ENCODE assay signal across 15 cellular contexts in genomic region chr10:36254191-36254590, GRCh38.
DNase-seq lines count a peak whose midpoint lies in the region; ATAC-seq, FAIRE-seq and TF ChIP-seq lines count a peak whose summit lies in the region.
"Had no signal": no experiment of that assay in that cellular context is flagged by ENCODE, and none has a peak within 500 bp of the region (broad histone marks: within the 10 kb centered on the region; RNA-seq: fewer than 3 reads in every experiment).

No MANE protein-coding gene starts in this region.

- WGBS in body of pancreas, 2 donors: 13 to 21% methylated on average over 3 of the region's 3 CpGs

- H3K27ac ChIP-seq in body of pancreas (no peak overlapping the region), keratinocyte (ENCODE audit: control insufficient read depth, insufficient read depth, low read length) (no peak overlapping the region)
- H3K27ac ChIP-seq: HL-60 had no signal

- POLR2A ChIA-PET in activated CD4-positive, alpha-beta memory T cell treated with anti-CD3 and anti-CD28 coated beads, Interleukin-2, amount 10 ng/mL, durations not matched to agents 7 days and 5 days (lab: Charles Lee): no interaction called here

- FAIRE-seq in keratinocyte (lab: Jason Lieb, UNC) (peak; percentile 36), GM19239 (lab: Jason Lieb, UNC) (no peak)

- H3K27me3 Mint-ChIP-seq in activated CD4-positive, alpha-beta memory T cell treated with anti-CD3 and anti-CD28 coated beads, Interleukin-2, amount 10 ng/mL, durations not matched to agents 7 days and 5 days: no peaks in the 10 kb centered on the region
- H3K27me3 Mint-ChIP-seq: activated CD8-positive, alpha-beta memory T cell treated with anti-CD3 and anti-CD28 coated beads, Interleukin-2, amount 10 ng/mL, durations not matched to agents 7 days and 5 days; CD4-positive, alpha-beta T cell had no signal

- H3K27me3 ChIP-seq in body of pancreas (no peaks in the 10 kb centered on the region), keratinocyte (ENCODE audit: control insufficient read depth, extremely low read depth, insufficient read depth, low read length) (no peaks in the 10 kb centered on the region)

- no peaks in the 10 kb centered on the region for H3K79me2 ChIP-seq in keratinocyte (ENCODE audit: control insufficient read depth, insufficient read depth, low read length)

- H3K9me3 ChIP-seq in body of pancreas (no peaks in the 10 kb centered on the region), keratinocyte (ENCODE audit: control insufficient read depth, low read depth, low read length) (no peaks in the 10 kb centered on the region)

- intact Hi-C loops in body of pancreas (cut with DNase I): no loop called here

- H3K4me2 ChIP-seq in keratinocyte (ENCODE audit: control insufficient read depth, extremely low read depth, insufficient read depth, low read depth, low read length): no peak overlapping the region

- H4K20me1 ChIP-seq in keratinocyte (ENCODE audit: control insufficient read depth, extremely low read depth, insufficient read depth, low read length): no peaks in the 10 kb centered on the region

- TF ChIP-seq CTCF in body of pancreas (IDR thresholded peaks at IDR 0.05): no peak
- no peak for TF ChIP-seq CTCF in keratinocyte (optimal IDR thresholded peaks at IDR 0.05 in 1 of 3, IDR thresholded peaks at IDR 0.05 in 1 of 3, conservative IDR thresholded peaks at IDR 0.05 in 1 of 3; ENCODE audit: extremely low read depth in 1 of 3, insufficient read depth in 2 of 3, low read length in 3 of 3)

- H3K4me1 Mint-ChIP-seq in activated CD4-positive, alpha-beta memory T cell treated with anti-CD3 and anti-CD28 coated beads, Interleukin-2, amount 10 ng/mL, durations not matched to agents 7 days and 5 days: no peaks in the 10 kb centered on the region
- H3K4me1 Mint-ChIP-seq: activated CD8-positive, alpha-beta memory T cell treated with anti-CD3 and anti-CD28 coated beads, Interleukin-2, amount 10 ng/mL, durations not matched to agents 7 days and 5 days had no signal

- no peak overlapping the region for H2AFZ ChIP-seq in keratinocyte (ENCODE audit: control insufficient read depth, low read length)

- dilution Hi-C loops in keratinocyte (cut with MboI; ENCODE audit: extremely low pct_ligation_motif_present, low sequenced_read_pairs): no loop called here

- TF ChIP-seq POLR2A in body of pancreas (IDR thresholded peaks at IDR 0.05): no peak

- H3K36me3 ChIP-seq in body of pancreas (replicated peaks in 1 of 2; ENCODE audit: insufficient read depth in 1 of 2, low read depth in 2 of 2) (no peaks in the 10 kb centered on the region), keratinocyte (ENCODE audit: control insufficient read depth in 2 of 2, extremely low read depth in 1 of 2, insufficient read depth in 2 of 2, low read length in 2 of 2) (no peaks in the 10 kb centered on the region)

- no peaks in the 10 kb centered on the region for H3K36me3 Mint-ChIP-seq in activated CD4-positive, alpha-beta memory T cell treated with anti-CD3 and anti-CD28 coated beads, Interleukin-2, amount 10 ng/mL, durations not matched to agents 7 days and 5 days (ENCODE audit: low read depth)
- H3K36me3 Mint-ChIP-seq: activated CD8-positive, alpha-beta memory T cell treated with anti-CD3 and anti-CD28 coated beads, Interleukin-2, amount 10 ng/mL, durations not matched to agents 7 days and 5 days had no signal

- H3K9ac ChIP-seq in keratinocyte (ENCODE audit: control insufficient read depth, extremely low read depth, insufficient read depth, low read length): no peak overlapping the region

- H3K27ac Mint-ChIP-seq in activated CD4-positive, alpha-beta memory T cell treated with anti-CD3 and anti-CD28 coated beads, Interleukin-2, amount 10 ng/mL, durations not matched to agents 7 days and 5 days: no peak overlapping the region
- H3K27ac Mint-ChIP-seq: activated CD8-positive, alpha-beta memory T cell treated with anti-CD3 and anti-CD28 coated beads, Interleukin-2, amount 10 ng/mL, durations not matched to agents 7 days and 5 days; CD4-positive, alpha-beta T cell had no signal

- H3K9me3 Mint-ChIP-seq in activated CD4-positive, alpha-beta memory T cell treated with anti-CD3 and anti-CD28 coated beads, Interleukin-2, amount 10 ng/mL, durations not matched to agents 7 days and 5 days: peaks cover 10% of the 10 kb centered on the region

- H3K4me3 ChIP-seq in body of pancreas: no peak overlapping the region
- H3K4me3 ChIP-seq in keratinocyte (ENCODE audit: control insufficient read depth in 2 of 3, extremely low read depth in 1 of 3, insufficient read depth in 2 of 3, low read depth in 1 of 3, low read length in 3 of 3): no peak overlapping the region
- H3K4me3 ChIP-seq in skeletal muscle cell (ENCODE audit: low read depth, low read length): no peak overlapping the region

- no peaks in the 10 kb centered on the region for H3K9me1 ChIP-seq in keratinocyte (ENCODE audit: control insufficient read depth, extremely low read depth, insufficient read depth, low read length)

- H3K4me1 ChIP-seq in body of pancreas: no peaks in the 10 kb centered on the region
- H3K4me1 ChIP-seq in keratinocyte (ENCODE audit: control insufficient read depth, extremely low read depth, insufficient read depth, low read length): no peaks in the 10 kb centered on the region

- DNase-seq in HT-29 (ENCODE audit: low spot score) (peak; percentile 24), body of pancreas (peak; percentile 38 to 57 (median 52)), keratinocyte (ENCODE audit: low read depth, low spot score) (peak; percentile 2), skeletal muscle cell (ENCODE audit: low read depth) (peak; percentile 69), GM19239 (ENCODE audit: insufficient read length, low spot score) (no peak), NCI-H1436 treated with DMSO at 0.1 percent for 48 hours (lab: John Stamatoyannopoulos, UW) (no peak), NOMO-1 treated with dmso at 0.1 percent for 144 hours (lab: John Stamatoyannopoulos, UW; ENCODE audit: unreplicated experiment) (no peak)
- no peak for DNase-seq in activated CD4-positive, alpha-beta memory T cell treated with anti-CD3 and anti-CD28 coated beads, Interleukin-2, amount 10 ng/mL, durations not matched to agents 7 days and 5 days
- DNase-seq: activated CD8-positive, alpha-beta memory T cell treated with anti-CD3 and anti-CD28 coated beads, Interleukin-2, amount 10 ng/mL, durations not matched to agents 7 days and 5 days; CD4-positive, alpha-beta T cell; erythroblast; NCI-H1092 treated with DMSO at 0.1 percent for 48 hours; nucleus accumbens; T1000 had no signal

- H3K4me3 Mint-ChIP-seq in activated CD4-positive, alpha-beta memory T cell treated with anti-CD3 and anti-CD28 coated beads, Interleukin-2, amount 10 ng/mL, durations not matched to agents 7 days and 5 days: no peak overlapping the region
- H3K4me3 Mint-ChIP-seq: activated CD8-positive, alpha-beta memory T cell treated with anti-CD3 and anti-CD28 coated beads, Interleukin-2, amount 10 ng/mL, durations not matched to agents 7 days and 5 days; CD4-positive, alpha-beta T cell had no signal

- no peak for ATAC-seq in body of pancreas
- ATAC-seq: activated CD8-positive, alpha-beta memory T cell treated with anti-CD3 and anti-CD28 coated beads, Interleukin-2, amount 10 ng/mL, durations not matched to agents 7 days and 5 days had no signal

- CTCF ChIA-PET in activated CD4-positive, alpha-beta memory T cell treated with anti-CD3 and anti-CD28 coated beads, Interleukin-2, amount 10 ng/mL, durations not matched to agents 7 days and 5 days (lab: Charles Lee): no interaction called here

Comparison
In these comparisons a context has a peak if more than half of its experiments do, and no peak if none do; other contexts are left out.
1. DNase-seq: peak in HT-29 (single experiment), body of pancreas (4 of 4), keratinocyte (single experiment) and skeletal muscle cell (single experiment); none in GM19239 (single experiment), NCI-H1436 treated with DMSO at 0.1 percent for 48 hours (single experiment), NOMO-1 treated with dmso at 0.1 percent for 144 hours (single experiment) and activated CD4-positive, alpha-beta memory T cell treated with anti-CD3 and anti-CD28 coated beads, Interleukin-2, amount 10 ng/mL, durations not matched to agents 7 days and 5 days (single experiment).